24 cellular contexts compared by ENCODE assay signal in genomic region chr11:106553304-106553703, GRCh38.
"Had no signal": no experiment of that assay in that cellular context is flagged by ENCODE, and none has a peak within 500 bp of the region (broad histone marks: within the 10 kb centered on the region; RNA-seq: fewer than 3 reads in every experiment).

No MANE protein-coding gene starts in this region.

- H3K4me3 ChIP-seq: right lobe of liver, skin epidermis, thyroid gland, upper lobe of left lung had no signal

- H3K9me3 ChIP-seq: neutrophil, right lobe of liver, thyroid gland had no signal

- H3K36me3 ChIP-seq: brain microvascular endothelial cell, neutrophil, right lobe of liver, thyroid gland, upper lobe of left lung, WERI-Rb-1 had no signal

- DNase-seq: activated CD4-positive, alpha-beta memory T cell treated with anti-CD3 and anti-CD28 coated beads, Interleukin-2, amount 10 ng/mL, durations not matched to agents 7 days and 5 days; activated CD4-positive, alpha-beta T cell treated with anti-CD3 and anti-CD28 coated beads for 1 hour; activated CD4-positive, alpha-beta T cell treated with anti-CD3 and anti-CD28 coated beads, Interleukin-2, amount 10 ng/mL, durations not matched to agents 7 days and 5 days; activated CD8-positive, alpha-beta memory T cell treated with anti-CD3 and anti-CD28 coated beads, Interleukin-2, amount 50 U/mL, for 48 hours; activated gamma-delta T cell; activated naive CD4-positive, alpha-beta T cell treated with anti-CD3 and anti-CD28 coated beads, Interleukin-2, amount 50 U/mL, for 16 hours; activated T-cell treated with anti-CD3 and anti-CD28 coated beads, Interleukin-2, amount 50 U/mL, for 24 hours; amniotic stem cell; brain microvascular endothelial cell; cortex of kidney; foreskin fibroblast; hippocampal formation; stimulated activated CD4-positive, alpha-beta T cell treated with anti-CD3 and anti-CD28 coated beads, Interleukin-4, amount 100 ng/mL, for 24 hours; stimulated activated naive CD8-positive, alpha-beta T cell treated with anti-CD3 and anti-CD28 coated beads, Interleukin-15, amount 100 ng/mL, for 72 hours; substantia nigra; T-helper 9 cell; thyroid gland; WERI-Rb-1 had no signal

- FAIRE-seq: astrocyte, TTC549 had no signal

- H3K27ac ChIP-seq: brain microvascular endothelial cell, neutrophil, right lobe of liver, skin epidermis, thyroid gland, upper lobe of left lung, WERI-Rb-1 had no signal

- H3K4me1 ChIP-seq: right lobe of liver, thyroid gland, upper lobe of left lung had no signal
